ENCODE assay signal across 1 cellular context in the genomic region with DNA sequence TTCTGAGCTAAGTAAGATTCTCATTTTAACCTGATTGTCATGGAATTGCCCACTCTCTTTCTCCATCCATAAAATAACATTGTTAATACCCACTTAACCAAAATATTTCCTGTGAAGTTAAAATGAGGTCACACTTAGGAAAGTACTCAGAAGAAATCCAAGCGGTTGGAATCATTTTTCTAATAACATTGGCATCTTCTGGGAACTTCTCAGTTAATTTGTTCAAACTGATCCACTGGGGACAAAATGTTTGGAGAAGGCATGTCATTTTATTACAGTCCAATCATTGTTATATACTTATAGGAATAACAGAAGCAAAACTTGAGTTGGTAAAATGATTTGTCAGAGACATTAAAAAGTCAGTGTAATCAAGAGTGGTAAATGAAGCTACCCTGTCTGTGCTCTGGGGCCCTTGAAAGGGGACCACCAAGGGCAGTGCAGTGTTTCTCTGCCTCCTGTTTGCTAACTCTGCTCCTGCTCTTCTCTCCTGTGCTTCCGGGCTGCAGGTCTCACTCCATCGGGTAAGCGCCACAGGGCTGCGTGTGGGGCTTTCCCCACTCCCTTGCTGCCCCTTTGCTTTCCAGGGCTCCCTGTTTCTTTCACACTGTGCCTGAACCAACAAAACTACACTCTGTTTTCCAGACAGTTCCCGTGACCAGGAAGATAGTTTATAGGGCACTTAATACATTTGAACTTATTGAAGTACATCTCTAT.
TF ChIP-seq lines count a peak whose summit lies in the region.

No MANE protein-coding gene starts in this region.

TF ChIP-seq in GM12878, 131 proteins besides CTCF, POLR2A, EP300 and RAD21:
- TF ChIP-seq ZBTB4 (CRISPR knock-in tag; IDR thresholded peaks at IDR 0.05) (no peak), NR2F1 (conservative IDR thresholded peaks at IDR 0.05) (no peak), GABPA (IDR thresholded peaks at IDR 0.05; ENCODE audit: low read depth) (no peak), PML (IDR thresholded peaks at IDR 0.05; ENCODE audit: low read length) (no peak), BMI1 (IDR thresholded peaks at IDR 0.05; ENCODE audit: borderline replicate concordance) (no peak), BACH1 (IDR thresholded peaks at IDR 0.05; ENCODE audit: borderline replicate concordance) (no peak), SMAD5 (IDR thresholded peaks at IDR 0.05; ENCODE audit: low read depth) (no peak), CREM (IDR thresholded peaks at IDR 0.05; ENCODE audit: low read depth) (no peak), ZNF217 (IDR thresholded peaks at IDR 0.05) (no peak), LARP7 (IDR thresholded peaks at IDR 0.05) (no peak)
